Comparison of ENCODE assay signal across 1 cellular context in the genomic region with DNA sequence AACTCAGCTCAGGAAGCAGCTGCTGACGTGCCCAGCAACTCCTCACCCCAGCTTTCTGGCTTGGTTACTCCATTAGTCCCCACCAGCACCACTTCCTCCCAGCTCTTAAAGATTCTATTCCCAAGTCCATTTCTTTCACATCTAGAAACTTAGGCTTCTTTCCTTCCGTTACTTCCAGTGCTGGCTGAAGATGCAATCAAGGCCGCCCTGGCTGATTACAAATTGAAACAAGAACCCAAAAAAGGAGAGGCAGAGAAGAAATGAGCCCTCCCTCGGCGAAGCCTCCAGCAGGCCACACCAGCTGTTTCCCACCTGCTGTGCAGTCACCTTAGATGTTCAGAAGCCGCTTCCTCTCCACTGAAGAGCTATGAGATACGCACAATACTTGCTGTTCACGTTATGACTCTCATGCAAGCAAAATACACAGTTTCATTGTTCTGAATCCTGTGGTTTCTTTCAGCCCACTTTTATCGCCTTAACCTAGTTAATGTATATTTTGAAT.
TF ChIP-seq lines count a peak whose summit lies in the region.

No MANE protein-coding gene starts in this region.

TF ChIP-seq in GM12878, 131 proteins besides CTCF, POLR2A, EP300 and RAD21 (continued from another document and continues in another):
- TF ChIP-seq BCL3 (IDR thresholded peaks at IDR 0.05; ENCODE audit: borderline replicate concordance, insufficient read depth, low read depth, low read length, poor library complexity, severe bottlenecking) (peak; percentile 89), KAT2A (conservative IDR thresholded peaks at IDR 0.05; ENCODE audit: control insufficient read depth, low read depth, low read length) (no peak), CBX3 (IDR thresholded peaks at IDR 0.05; ENCODE audit: borderline replicate concordance, low read depth) (no peak), SP1 (IDR thresholded peaks at IDR 0.05; ENCODE audit: low read depth, low read length) (peak; percentile 89), CHD4 (IDR thresholded peaks at IDR 0.05) (no peak), STAT1 (conservative IDR thresholded peaks at IDR 0.05) (no peak), ZNF24 (IDR thresholded peaks at IDR 0.05) (peak; percentile 85), FOXM1 (IDR thresholded peaks at IDR 0.05; ENCODE audit: low read depth, low read length) (no peak), TCF7 (IDR thresholded peaks at IDR 0.05; ENCODE audit: borderline replicate concordance) (peak; percentile 78), MAX (IDR thresholded peaks at IDR 0.05; ENCODE audit: low read depth, low read length) (0 out of 2 replicates have a peak, but pooled peaks have one; percentile 40), STAT3 (IDR thresholded peaks at IDR 0.05; ENCODE audit: low read depth, low read length) (peak; percentile 95), FOS (IDR thresholded peaks at IDR 0.05; ENCODE audit: borderline replicate concordance, extremely low read depth, insufficient read length) (no peak), ATF7 (IDR thresholded peaks at IDR 0.05; ENCODE audit: low read depth) (peak; percentile 98), LARP7 (IDR thresholded peaks at IDR 0.05) (peak; percentile 45; the same call in 1 of the 2 replicates), CUX1 (IDR thresholded peaks at IDR 0.05; ENCODE audit: insufficient replicate concordance, low read depth, low read length) (peak; percentile 93), EZH2 (IDR thresholded peaks at IDR 0.05; ENCODE audit: borderline replicate concordance, control insufficient read depth, low read depth, low read length) (no peak), USF2 (IDR thresholded peaks at IDR 0.05; ENCODE audit: borderline replicate concordance, low read depth, low read length) (no peak), BRCA1 (IDR thresholded peaks at IDR 0.05; ENCODE audit: low read depth, low read length) (no peak), EGR1 (IDR thresholded peaks at IDR 0.05; ENCODE audit: borderline replicate concordance in 1 of 2, low read depth in 2 of 2, low read length in 2 of 2) (no peak), CEBPB (IDR thresholded peaks at IDR 0.05; ENCODE audit: borderline replicate concordance in 1 of 2, low read depth in 2 of 2, low read length in 2 of 2) (no peak), ZBTB33 (IDR thresholded peaks at IDR 0.05) (no peak), WRNIP1 (IDR thresholded peaks at IDR 0.05; ENCODE audit: borderline replicate concordance, low read depth, low read length) (no peak), ZBTB40 (IDR thresholded peaks at IDR 0.05; ENCODE audit: borderline replicate concordance) (no peak; the same call in 1 of the 2 replicates)
- TF ChIP-seq, protein P1, sequence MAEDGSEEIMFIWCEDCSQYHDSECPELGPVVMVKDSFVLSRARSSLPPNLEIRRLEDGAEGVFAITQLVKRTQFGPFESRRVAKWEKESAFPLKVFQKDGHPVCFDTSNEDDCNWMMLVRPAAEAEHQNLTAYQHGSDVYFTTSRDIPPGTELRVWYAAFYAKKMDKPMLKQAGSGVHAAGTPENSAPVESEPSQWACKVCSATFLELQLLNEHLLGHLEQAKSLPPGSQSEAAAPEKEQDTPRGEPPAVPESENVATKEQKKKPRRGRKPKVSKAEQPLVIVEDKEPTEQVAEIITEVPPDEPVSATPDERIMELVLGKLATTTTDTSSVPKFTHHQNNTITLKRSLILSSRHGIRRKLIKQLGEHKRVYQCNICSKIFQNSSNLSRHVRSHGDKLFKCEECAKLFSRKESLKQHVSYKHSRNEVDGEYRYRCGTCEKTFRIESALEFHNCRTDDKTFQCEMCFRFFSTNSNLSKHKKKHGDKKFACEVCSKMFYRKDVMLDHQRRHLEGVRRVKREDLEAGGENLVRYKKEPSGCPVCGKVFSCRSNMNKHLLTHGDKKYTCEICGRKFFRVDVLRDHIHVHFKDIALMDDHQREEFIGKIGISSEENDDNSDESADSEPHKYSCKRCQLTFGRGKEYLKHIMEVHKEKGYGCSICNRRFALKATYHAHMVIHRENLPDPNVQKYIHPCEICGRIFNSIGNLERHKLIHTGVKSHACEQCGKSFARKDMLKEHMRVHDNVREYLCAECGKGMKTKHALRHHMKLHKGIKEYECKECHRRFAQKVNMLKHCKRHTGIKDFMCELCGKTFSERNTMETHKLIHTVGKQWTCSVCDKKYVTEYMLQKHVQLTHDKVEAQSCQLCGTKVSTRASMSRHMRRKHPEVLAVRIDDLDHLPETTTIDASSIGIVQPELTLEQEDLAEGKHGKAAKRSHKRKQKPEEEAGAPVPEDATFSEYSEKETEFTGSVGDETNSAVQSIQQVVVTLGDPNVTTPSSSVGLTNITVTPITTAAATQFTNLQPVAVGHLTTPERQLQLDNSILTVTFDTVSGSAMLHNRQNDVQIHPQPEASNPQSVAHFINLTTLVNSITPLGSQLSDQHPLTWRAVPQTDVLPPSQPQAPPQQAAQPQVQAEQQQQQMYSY (CRISPR knock-in tag; IDR thresholded peaks at IDR 0.05): no peak
- TF ChIP-seq, protein P2, sequence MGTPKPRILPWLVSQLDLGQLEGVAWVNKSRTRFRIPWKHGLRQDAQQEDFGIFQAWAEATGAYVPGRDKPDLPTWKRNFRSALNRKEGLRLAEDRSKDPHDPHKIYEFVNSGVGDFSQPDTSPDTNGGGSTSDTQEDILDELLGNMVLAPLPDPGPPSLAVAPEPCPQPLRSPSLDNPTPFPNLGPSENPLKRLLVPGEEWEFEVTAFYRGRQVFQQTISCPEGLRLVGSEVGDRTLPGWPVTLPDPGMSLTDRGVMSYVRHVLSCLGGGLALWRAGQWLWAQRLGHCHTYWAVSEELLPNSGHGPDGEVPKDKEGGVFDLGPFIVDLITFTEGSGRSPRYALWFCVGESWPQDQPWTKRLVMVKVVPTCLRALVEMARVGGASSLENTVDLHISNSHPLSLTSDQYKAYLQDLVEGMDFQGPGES (IDR thresholded peaks at IDR 0.05): no peak
- TF ChIP-seq, protein P3, sequence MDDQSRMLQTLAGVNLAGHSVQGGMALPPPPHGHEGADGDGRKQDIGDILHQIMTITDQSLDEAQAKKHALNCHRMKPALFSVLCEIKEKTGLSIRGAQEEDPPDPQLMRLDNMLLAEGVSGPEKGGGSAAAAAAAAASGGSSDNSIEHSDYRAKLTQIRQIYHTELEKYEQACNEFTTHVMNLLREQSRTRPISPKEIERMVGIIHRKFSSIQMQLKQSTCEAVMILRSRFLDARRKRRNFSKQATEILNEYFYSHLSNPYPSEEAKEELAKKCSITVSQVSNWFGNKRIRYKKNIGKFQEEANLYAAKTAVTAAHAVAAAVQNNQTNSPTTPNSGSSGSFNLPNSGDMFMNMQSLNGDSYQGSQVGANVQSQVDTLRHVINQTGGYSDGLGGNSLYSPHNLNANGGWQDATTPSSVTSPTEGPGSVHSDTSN (IDR thresholded peaks at IDR 0.05; ENCODE audit: insufficient replicate concordance, low read depth, low read length): peak; percentile 70
- TF ChIP-seq, protein P4, sequence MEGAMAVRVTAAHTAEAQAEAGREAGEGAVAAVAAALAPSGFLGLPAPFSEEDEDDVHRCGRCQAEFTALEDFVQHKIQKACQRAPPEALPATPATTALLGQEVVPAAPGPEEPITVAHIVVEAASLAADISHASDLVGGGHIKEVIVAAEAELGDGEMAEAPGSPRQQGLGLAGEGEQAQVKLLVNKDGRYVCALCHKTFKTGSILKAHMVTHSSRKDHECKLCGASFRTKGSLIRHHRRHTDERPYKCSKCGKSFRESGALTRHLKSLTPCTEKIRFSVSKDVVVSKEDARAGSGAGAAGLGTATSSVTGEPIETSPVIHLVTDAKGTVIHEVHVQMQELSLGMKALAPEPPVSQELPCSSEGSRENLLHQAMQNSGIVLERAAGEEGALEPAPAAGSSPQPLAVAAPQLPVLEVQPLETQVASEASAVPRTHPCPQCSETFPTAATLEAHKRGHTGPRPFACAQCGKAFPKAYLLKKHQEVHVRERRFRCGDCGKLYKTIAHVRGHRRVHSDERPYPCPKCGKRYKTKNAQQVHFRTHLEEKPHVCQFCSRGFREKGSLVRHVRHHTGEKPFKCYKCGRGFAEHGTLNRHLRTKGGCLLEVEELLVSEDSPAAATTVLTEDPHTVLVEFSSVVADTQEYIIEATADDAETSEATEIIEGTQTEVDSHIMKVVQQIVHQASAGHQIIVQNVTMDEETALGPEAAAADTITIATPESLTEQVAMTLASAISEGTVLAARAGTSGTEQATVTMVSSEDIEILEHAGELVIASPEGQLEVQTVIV (IDR thresholded peaks at IDR 0.05; ENCODE audit: borderline replicate concordance, partially characterized antibody): no peak
